Comparison of ENCODE assay signal across 10 cellular contexts in the genomic region with DNA sequence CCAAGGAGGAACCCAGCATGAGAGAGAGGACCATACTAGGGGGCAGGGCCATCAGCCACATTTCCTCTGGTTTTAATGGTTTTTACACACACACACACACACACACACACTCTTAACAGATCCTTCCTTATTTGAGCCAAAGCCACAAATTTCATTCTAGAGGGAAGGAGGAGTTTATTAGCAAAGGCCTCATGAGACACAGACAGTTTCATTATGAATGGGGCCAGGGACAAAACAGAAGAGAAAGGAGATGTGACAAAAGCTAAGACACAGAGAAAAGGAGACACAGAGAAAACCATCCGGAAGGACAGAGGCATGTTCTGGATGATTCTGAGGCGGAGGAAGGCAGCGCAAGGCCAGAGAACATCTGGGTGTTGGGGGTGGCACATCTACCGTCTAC. TPM values are rescaled to one million over a fixed set of nuclear protein-coding genes. Genes with fewer than 3 reads are reported as not detected.
DNase-seq lines count a peak whose midpoint lies in the region; ATAC-seq and TF ChIP-seq lines count a peak whose summit lies in the region.
"Had no signal": no experiment of that assay in that cellular context is flagged by ENCODE, and none has a peak within 500 bp of the region (broad histone marks: within the 10 kb centered on the region; RNA-seq: fewer than 3 reads in every experiment).

No MANE protein-coding gene starts in this region.

- H3K4me1 ChIP-seq in neutrophil (ENCODE audit: control insufficient read depth in 1 of 2, insufficient read depth in 1 of 2, low read depth in 1 of 2, low read length in 1 of 2) = peaks cover 69 to 74% of the 10 kb centered on the region in 2 experiments
- peaks cover 13% of the 10 kb centered on the region for H3K4me1 ChIP-seq in vagina

- DNase-seq in UCSD-AML1 (lab: John Stamatoyannopoulos, UW; ENCODE audit: unreplicated experiment) (peak; percentile 60), vagina (ENCODE audit: extremely low spot score in 2 of 2) (no peak), NCI-H446 treated with DMSO at 0.1 percent for 48 hours (lab: John Stamatoyannopoulos, UW) (no peak), NCI-H510A treated with DMSO at 0.1 percent for 48 hours (lab: John Stamatoyannopoulos, UW) (no peak)
- DNase-seq: effector CD8-positive, alpha-beta T cell had no signal

- H3K36me3 ChIP-seq in neutrophil = peaks cover 57% of the 10 kb centered on the region
- H3K36me3 ChIP-seq in vagina = peaks cover 0 to 40% of the 10 kb centered on the region in 2 donors

- H3K27ac ChIP-seq in neutrophil = peak overlapping the region; percentile 90
- no peak overlapping the region for H3K27ac ChIP-seq in vagina

- H3K27me3 ChIP-seq in neutrophil = no peaks in the 10 kb centered on the region
- no peaks in the 10 kb centered on the region for H3K27me3 ChIP-seq in vagina

- intact Hi-C loops in vagina (cut with DNase I) = no loop called here

- TF ChIP-seq POLR2A in GM18505 (IDR thresholded peaks at IDR 0.05; ENCODE audit: borderline replicate concordance, extremely low read depth, insufficient read depth, insufficient read length) (no peak), vagina (IDR thresholded peaks at IDR 0.05) (no peak)

- H3K9me3 ChIP-seq in neutrophil = no peaks in the 10 kb centered on the region
- H3K9me3 ChIP-seq in vagina = no peaks in the 10 kb centered on the region

- H3K4me3 ChIP-seq in neutrophil (ENCODE audit: low read depth in 1 of 2, low read length in 1 of 2) (peak overlapping the region; percentile 51 to 61), vagina (no peak overlapping the region)
- H3K4me3 ChIP-seq: lung had no signal

- TF ChIP-seq CTCF in neutrophil (IDR thresholded peaks at IDR 0.05) (no peak), vagina (IDR thresholded peaks at IDR 0.05) (no peak)

- ATAC-seq in GM18505 (IDR thresholded peaks at IDR 0.05; ENCODE audit: unreplicated experiment) (peak; percentile 63), HG02759 (IDR thresholded peaks at IDR 0.05; ENCODE audit: unreplicated experiment) (peak; percentile 58), GM19324 (IDR thresholded peaks at IDR 0.05; ENCODE audit: low FRiP score, unreplicated experiment) (no peak)

RNA-seq across cellular contexts. Expression of a gene that starts 32.2 kb away (rescaled TPM):
- 28.0 TPM for total RNA-seq in vagina

Comparison
In these comparisons a context has a peak if more than half of its experiments do, and no peak if none do; other contexts are left out.
1. H3K4me3 ChIP-seq: peak in neutrophil (2 of 2); none in vagina (0 of 2).